ENCODE assay signal across 11 cellular contexts in the genomic region with DNA sequence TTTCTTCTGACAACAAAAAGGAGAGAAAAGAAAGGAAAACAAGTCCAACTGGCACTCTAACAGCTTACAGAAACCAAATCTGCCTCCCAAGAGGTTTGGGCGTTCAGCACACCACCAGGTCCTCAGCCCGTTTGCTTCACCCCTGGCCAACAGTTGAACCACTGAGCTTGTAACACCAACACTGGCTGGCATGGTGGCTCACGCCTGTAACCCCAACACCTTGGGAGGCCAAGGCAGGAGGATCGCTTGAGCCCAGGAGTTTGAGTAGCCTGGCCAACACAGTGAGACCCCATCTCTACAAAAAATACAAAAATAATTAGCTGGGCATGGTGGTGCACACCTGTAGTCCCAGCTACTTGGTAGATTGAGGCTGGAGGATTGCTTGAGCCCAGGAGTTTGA. TPM values are rescaled to one million over a fixed set of nuclear protein-coding genes. Genes with fewer than 3 reads are reported as not detected.
DNase-seq lines count a peak whose midpoint lies in the region; ATAC-seq and TF ChIP-seq lines count a peak whose summit lies in the region.
"Had no signal": no experiment of that assay in that cellular context is flagged by ENCODE, and none has a peak within 500 bp of the region (broad histone marks: within the 10 kb centered on the region; RNA-seq: fewer than 3 reads in every experiment).

No MANE protein-coding gene starts in this region.

- ATAC-seq in CD4-positive, CD25-positive, alpha-beta regulatory T cell (ENCODE audit: low read depth in 2 of 2) = no peak
- ATAC-seq in natural killer cell (peak in 2 of 3 donors; percentile 7 to 33), GM19351 (IDR thresholded peaks at IDR 0.05; ENCODE audit: unreplicated experiment) (no peak), GM21619 (IDR thresholded peaks at IDR 0.05; ENCODE audit: unreplicated experiment) (no peak)

- H3K27ac ChIP-seq in CD4-positive, CD25-positive, alpha-beta regulatory T cell (ENCODE audit: insufficient read depth, low read length, poor library complexity, severe bottlenecking) = peak overlapping the region; percentile 96
- peak overlapping the region; percentile 77 for H3K27ac ChIP-seq in HL-60 (replicated peaks)
- H3K27ac ChIP-seq: thoracic aorta had no signal

- no peaks in the 10 kb centered on the region for H3K27me3 Mint-ChIP-seq in CD4-positive, CD25-positive, alpha-beta regulatory T cell
- H3K27me3 Mint-ChIP-seq in activated naive CD8-positive, alpha-beta T cell treated with anti-CD3 and anti-CD28 coated beads for 36 hours = no peaks in the 10 kb centered on the region
- H3K27me3 Mint-ChIP-seq in natural killer cell (ENCODE audit: low read depth in 2 of 2) = no peaks in the 10 kb centered on the region

- H3K4me1 ChIP-seq in CD4-positive, CD25-positive, alpha-beta regulatory T cell (ENCODE audit: control insufficient read depth, insufficient read depth, low read length, poor library complexity, severe bottlenecking) = peaks cover 97% of the 10 kb centered on the region

- in situ Hi-C loops in KBM-7 (cut with MboI; ENCODE audit: low pct_unique_long_range_greater_than_20kb, low sequenced_read_pairs) = no loop called here

- intact Hi-C loops in natural killer cell (cut with micrococcal nuclease) = loop anchor here (1.0 kb wide), 1 partner anchor 8 kb away; no protein-coding TSS in a partner anchor

- H3K9me3 Mint-ChIP-seq in CD4-positive, CD25-positive, alpha-beta regulatory T cell = peaks cover 0 to 3% (median 0%) of the 10 kb centered on the region in 7 donors
- H3K9me3 Mint-ChIP-seq in activated naive CD8-positive, alpha-beta T cell treated with anti-CD3 and anti-CD28 coated beads for 36 hours = no peaks in the 10 kb centered on the region
- no peaks in the 10 kb centered on the region for H3K9me3 Mint-ChIP-seq in natural killer cell

- peak overlapping the region; percentile 74 to 89 (median 88) for H3K27ac Mint-ChIP-seq in CD4-positive, CD25-positive, alpha-beta regulatory T cell
- peak overlapping the region; percentile 81 for H3K27ac Mint-ChIP-seq in activated naive CD8-positive, alpha-beta T cell treated with anti-CD3 and anti-CD28 coated beads for 36 hours
- peak overlapping the region; percentile 96 to 98 for H3K27ac Mint-ChIP-seq in natural killer cell

- H3K4me3 ChIP-seq in CD4-positive, CD25-positive, alpha-beta regulatory T cell (ENCODE audit: low read depth, low read length) = peak overlapping the region; percentile 80
- H3K4me3 ChIP-seq in HL-60 (replicated peaks; ENCODE audit: insufficient read depth, low read length) = no peak overlapping the region

- H3K36me3 Mint-ChIP-seq in CD4-positive, CD25-positive, alpha-beta regulatory T cell = peaks cover 27% of the 10 kb centered on the region
- H3K36me3 Mint-ChIP-seq in activated naive CD8-positive, alpha-beta T cell treated with anti-CD3 and anti-CD28 coated beads for 36 hours = peaks cover 27% of the 10 kb centered on the region
- H3K36me3 Mint-ChIP-seq in natural killer cell = no peaks in the 10 kb centered on the region

- H3K4me1 Mint-ChIP-seq in CD4-positive, CD25-positive, alpha-beta regulatory T cell = peaks cover 22 to 97% (median 75%) of the 10 kb centered on the region in 4 donors
- H3K4me1 Mint-ChIP-seq in activated naive CD8-positive, alpha-beta T cell treated with anti-CD3 and anti-CD28 coated beads for 36 hours = peaks cover 88% of the 10 kb centered on the region
- peaks cover 92 to 95% of the 10 kb centered on the region in 2 donors for H3K4me1 Mint-ChIP-seq in natural killer cell

- TF ChIP-seq CTCF in HL-60 (IDR thresholded peaks at IDR 0.05; ENCODE audit: insufficient read depth, low read length) (no peak), natural killer cell (IDR thresholded peaks at IDR 0.05) (no peak)

- H3K9me3 ChIP-seq in CD4-positive, CD25-positive, alpha-beta regulatory T cell (ENCODE audit: control insufficient read depth in 2 of 2, low read length in 2 of 2) = no peaks in the 10 kb centered on the region
- H3K9me3 ChIP-seq: heart right ventricle, thoracic aorta had no signal

- peak overlapping the region; percentile 88 to 100 (median 98) for H3K4me3 Mint-ChIP-seq in CD4-positive, CD25-positive, alpha-beta regulatory T cell
- H3K4me3 Mint-ChIP-seq in activated naive CD8-positive, alpha-beta T cell treated with anti-CD3 and anti-CD28 coated beads for 36 hours = peak overlapping the region; percentile 62
- H3K4me3 Mint-ChIP-seq in natural killer cell = peak overlapping the region; percentile 79

- peaks cover 18% of the 10 kb centered on the region for H3K36me3 ChIP-seq in CD4-positive, CD25-positive, alpha-beta regulatory T cell (ENCODE audit: control insufficient read depth, insufficient read depth, low read length)
- H3K36me3 ChIP-seq: heart right ventricle, thoracic aorta had no signal

- no peak for DNase-seq in CD4-positive, CD25-positive, alpha-beta regulatory T cell
- peak in 1 of 2 experiments; percentile 46 for DNase-seq in HL-60 (ENCODE audit: low read depth in 1 of 2, low spot score in 1 of 2)
- no peak for DNase-seq in activated naive CD8-positive, alpha-beta T cell treated with anti-CD3 and anti-CD28 coated beads for 36 hours
- DNase-seq in natural killer cell = no peak
- DNase-seq in activated CD4-positive, alpha-beta T cell treated with anti-CD3 and anti-CD28 coated beads, Interleukin-2, amount 50 U/mL, for 4 hours = no peak
- no peak for DNase-seq in KBM-7
- DNase-seq: heart right ventricle, NCI-H526 treated with DMSO at 0.1 percent for 48 hours had no signal

- no peaks in the 10 kb centered on the region for H3K27me3 ChIP-seq in CD4-positive, CD25-positive, alpha-beta regulatory T cell (ENCODE audit: control insufficient read depth, insufficient read depth, low read length)
- no peaks in the 10 kb centered on the region for H3K27me3 ChIP-seq in HL-60 (ENCODE audit: insufficient read depth, poor library complexity, severe bottlenecking)

RNA-seq across cellular contexts. Expression of a gene that starts 19.4 kb away (rescaled TPM):
- 466 TPM for total RNA-seq in CD4-positive, CD25-positive, alpha-beta regulatory T cell
- polyA plus RNA-seq in CD4-positive, CD25-positive, alpha-beta regulatory T cell = 10 to 100 TPM; 25.9 to 35.6 (median 31.0) TPM
- total RNA-seq in activated naive CD8-positive, alpha-beta T cell treated with anti-CD3 and anti-CD28 coated beads for 36 hours = 10 to 100 TPM; 55.1 to 56.7 TPM
- 100 to 1,000 TPM; 432 to 516 (median 438) TPM for total RNA-seq in natural killer cell

Comparison
In these comparisons a context has a peak if more than half of its experiments do, and no peak if none do; other contexts are left out.
1. ATAC-seq: peak in natural killer cell (2 of 3); none in CD4-positive, CD25-positive, alpha-beta regulatory T cell (0 of 2), GM19351 (single experiment) and GM21619 (single experiment).
2. Peak in every context shown above with its lines, with median percentiles within 50 percentile points of each other: H3K27ac Mint-ChIP-seq and H3K4me3 Mint-ChIP-seq.